1 cellular context compared by ENCODE assay signal in genomic region chr6:31441368-31442267, GRCh38.
TF ChIP-seq lines count a peak whose summit lies in the region.

No MANE protein-coding gene starts in this region.

TF ChIP-seq in HepG2, 621 proteins besides CTCF, POLR2A, EP300 and RAD21 (continued from another document and continues in another):
- TF ChIP-seq ZNF280B (CRISPR knock-in tag; IDR thresholded peaks at IDR 0.05; ENCODE audit: borderline replicate concordance) (peak; percentile 63; the same call in 1 of the 2 replicates), ZNF619 (CRISPR knock-in tag; IDR thresholded peaks at IDR 0.05) (no peak), HOXD1 (CRISPR knock-in tag; IDR thresholded peaks at IDR 0.05) (no peak), ZNF841 (CRISPR knock-in tag; IDR thresholded peaks at IDR 0.05; ENCODE audit: borderline replicate concordance) (no peak), NCOA1 (CRISPR knock-in tag; IDR thresholded peaks at IDR 0.05) (0 out of 2 replicates have a peak, but pooled peaks have one; percentile 28), ZNF496 (CRISPR knock-in tag; IDR thresholded peaks at IDR 0.05; ENCODE audit: insufficient replicate concordance) (no peak), ZNF234 (CRISPR knock-in tag; conservative IDR thresholded peaks at IDR 0.05) (no peak), ZNF331 (CRISPR knock-in tag; IDR thresholded peaks at IDR 0.05) (0 out of 2 replicates have a peak, but pooled peaks have one; percentile 17), KDM3A (CRISPR knock-in tag; IDR thresholded peaks at IDR 0.05; ENCODE audit: low read depth) (0 out of 2 replicates have a peak, but pooled peaks have one; percentile 54), NRL (CRISPR knock-in tag; IDR thresholded peaks at IDR 0.05; ENCODE audit: borderline replicate concordance) (peak; percentile 79), MAF1 (CRISPR knock-in tag; IDR thresholded peaks at IDR 0.05; ENCODE audit: borderline replicate concordance) (no peak), SP5 (CRISPR knock-in tag; IDR thresholded peaks at IDR 0.05; ENCODE audit: borderline replicate concordance, low read depth) (no peak), CREB3 (CRISPR knock-in tag; IDR thresholded peaks at IDR 0.05) (no peak), MED13 (CRISPR knock-in tag; IDR thresholded peaks at IDR 0.05) (no peak), GATA4 (IDR thresholded peaks at IDR 0.05; ENCODE audit: borderline replicate concordance, low read depth) (no peak), ZNF431 (CRISPR knock-in tag; IDR thresholded peaks at IDR 0.05; ENCODE audit: borderline replicate concordance, low read depth) (no peak), ZBTB8A (CRISPR knock-in tag; IDR thresholded peaks at IDR 0.05; ENCODE audit: borderline replicate concordance, low read depth) (no peak), IKZF4 (CRISPR knock-in tag; IDR thresholded peaks at IDR 0.05; ENCODE audit: borderline replicate concordance, low read depth, not compliant biosample characterization) (no peak), TGIF2 (CRISPR knock-in tag; IDR thresholded peaks at IDR 0.05) (no peak), TBL1XR1 (IDR thresholded peaks at IDR 0.05; ENCODE audit: borderline replicate concordance, low read length, partially characterized antibody) (no peak), PPARG (CRISPR knock-in tag; conservative IDR thresholded peaks at IDR 0.05) (no peak), ZNF724P (CRISPR knock-in tag; IDR thresholded peaks at IDR 0.05; ENCODE audit: borderline replicate concordance) (no peak), ARID4A (CRISPR knock-in tag; IDR thresholded peaks at IDR 0.05; ENCODE audit: borderline replicate concordance) (peak; percentile 23; the same call in 1 of the 2 replicates), ARHGAP35 (CRISPR knock-in tag; IDR thresholded peaks at IDR 0.05; ENCODE audit: borderline replicate concordance) (no peak; the same call in 1 of the 2 replicates), SETDB1 (CRISPR knock-in tag; IDR thresholded peaks at IDR 0.05; ENCODE audit: borderline replicate concordance) (no peak), KIAA2018 (CRISPR knock-in tag; IDR thresholded peaks at IDR 0.05; ENCODE audit: borderline replicate concordance) (no peak), SKI (IDR thresholded peaks at IDR 0.05; ENCODE audit: partially characterized antibody) (no peak), BCLAF1 (IDR thresholded peaks at IDR 0.05) (no peak), ZFY (CRISPR knock-in tag; IDR thresholded peaks at IDR 0.05) (peak; percentile 25; the same call in 1 of the 2 replicates), ZFP62 (CRISPR knock-in tag; IDR thresholded peaks at IDR 0.05) (no peak), SALL2 (CRISPR knock-in tag; IDR thresholded peaks at IDR 0.05) (no peak), ZNF101 (CRISPR knock-in tag; IDR thresholded peaks at IDR 0.05; ENCODE audit: borderline replicate concordance, low read depth) (no peak), ZNF362 (CRISPR knock-in tag; IDR thresholded peaks at IDR 0.05; ENCODE audit: borderline replicate concordance) (no peak), ZFYVE20 (CRISPR knock-in tag; IDR thresholded peaks at IDR 0.05; ENCODE audit: borderline replicate concordance, low read depth) (no peak), FOXA1 (IDR thresholded peaks at IDR 0.05) (no peak), FOXA1 (CRISPR knock-in tag; IDR thresholded peaks at IDR 0.05) (no peak), GTF2F1 (IDR thresholded peaks at IDR 0.05; ENCODE audit: low read length) (no peak), ZNF678 (CRISPR knock-in tag; IDR thresholded peaks at IDR 0.05) (no peak), TIGD3 (CRISPR knock-in tag; IDR thresholded peaks at IDR 0.05; ENCODE audit: borderline replicate concordance) (0 out of 2 replicates have a peak, but pooled peaks have one; percentile 31), IRF1 (CRISPR knock-in tag; IDR thresholded peaks at IDR 0.05; ENCODE audit: low read depth) (no peak), DNMT1 (CRISPR knock-in tag; IDR thresholded peaks at IDR 0.05) (no peak), ZNF136 (CRISPR knock-in tag; IDR thresholded peaks at IDR 0.05; ENCODE audit: low read depth) (no peak)
